In genomic region chr10:112141297-112141696, GRCh38 we compare ENCODE assay signal across 25 cellular contexts.
"Had no signal": no experiment of that assay in that cellular context is flagged by ENCODE, and none has a peak within 500 bp of the region (broad histone marks: within the 10 kb centered on the region; RNA-seq: fewer than 3 reads in every experiment).

No MANE protein-coding gene starts in this region.

- DNase-seq: activated CD4-positive, alpha-beta T cell treated with anti-CD3 and anti-CD28 coated beads, Interleukin-2, amount 10 ng/mL, durations not matched to agents 7 days and 5 days; activated CD4-positive, CD25-positive, alpha-beta regulatory T cell treated with anti-CD3 and anti-CD28 coated beads, Interleukin-2, amount 50 U/mL, for 72 hours; activated CD8-positive, alpha-beta T cell treated with anti-CD3 and anti-CD28 coated beads for 36 hours; activated naive CD8-positive, alpha-beta T cell treated with anti-CD3 and anti-CD28 coated beads, Interleukin-2, amount 50 U/mL, for 24 hours; activated T-cell treated with anti-CD3 and anti-CD28 coated beads, Interleukin-2, amount 50 U/mL, for 48 hours; central memory CD4-positive, alpha-beta T cell; effector CD4-positive, alpha-beta T cell; foreskin keratinocyte; kidney glomerular epithelial cell; lower lobe of right lung; mesenchymal stem cell; naive thymus-derived CD8-positive, alpha-beta T cell; nucleus accumbens; pancreas; psoas muscle; stimulated activated CD4-positive, alpha-beta T cell treated with anti-CD3 and anti-CD28 coated beads, Interleukin-1b, Interleukin-23, amount 100 ng/mL, for 48 hours; stimulated activated CD4-positive, alpha-beta T cell treated with anti-CD3 and anti-CD28 coated beads, Interleukin-4, amount 100 ng/mL, for 4 hours; stimulated activated CD8-positive, alpha-beta memory T cell treated with anti-CD3 and anti-CD28 coated beads, Interleukin-4, amount 100 ng/mL, for 48 hours; stimulated activated naive CD8-positive, alpha-beta T cell treated with anti-CD3 and anti-CD28 coated beads, Interleukin-15, amount 100 ng/mL, for 72 hours; thyroid gland; upper lobe of left lung had no signal

- H3K4me3 ChIP-seq: breast epithelium, esophagus muscularis mucosa, lower lobe of right lung, pancreas, psoas muscle, smooth muscle cell, thyroid gland, upper lobe of left lung had no signal

- H3K27ac ChIP-seq: breast epithelium, esophagus muscularis mucosa, foreskin keratinocyte, lower lobe of right lung, pancreas, psoas muscle, thyroid gland, upper lobe of left lung, VCaP had no signal

- H3K36me3 ChIP-seq: breast epithelium, lower lobe of right lung, pancreas, thyroid gland, upper lobe of left lung had no signal

- H3K4me1 ChIP-seq: breast epithelium, esophagus muscularis mucosa, foreskin keratinocyte, pancreas, psoas muscle, thyroid gland, upper lobe of left lung had no signal

- H3K9me3 ChIP-seq: breast epithelium, esophagus muscularis mucosa, lower lobe of right lung, pancreas, psoas muscle, thyroid gland, upper lobe of left lung had no signal

- H3K27me3 ChIP-seq: breast epithelium, esophagus muscularis mucosa, foreskin keratinocyte, pancreas, thyroid gland, upper lobe of left lung had no signal

- H3K4me2 ChIP-seq: smooth muscle cell had no signal
